20 cellular contexts compared by ENCODE assay signal in the genomic region with DNA sequence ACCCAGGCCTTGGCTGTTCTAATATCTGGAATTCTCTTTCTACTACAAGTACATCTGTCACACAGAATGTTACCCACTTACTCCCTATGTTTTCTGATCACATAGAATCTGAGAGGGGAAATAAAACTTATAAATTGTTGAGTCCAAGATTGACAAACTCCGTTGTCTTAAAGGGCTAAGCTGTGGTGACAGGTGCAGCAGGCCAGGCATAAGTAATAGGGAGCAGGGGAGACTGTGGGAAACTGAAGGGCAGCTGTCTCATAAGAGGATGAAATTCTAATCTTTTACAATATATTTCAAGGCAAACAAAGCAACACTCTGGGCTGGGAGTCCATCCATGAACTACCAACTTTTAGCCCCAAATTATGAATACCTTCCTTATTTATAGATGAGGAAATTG.
DNase-seq lines count a peak whose midpoint lies in the region; ATAC-seq and TF ChIP-seq lines count a peak whose summit lies in the region.
"Had no signal": no experiment of that assay in that cellular context is flagged by ENCODE, and none has a peak within 500 bp of the region (broad histone marks: within the 10 kb centered on the region; RNA-seq: fewer than 3 reads in every experiment).

No MANE protein-coding gene starts in this region.

- no peak for TF ChIP-seq POLR2A in suprapubic skin (IDR thresholded peaks at IDR 0.05)
- no peak for TF ChIP-seq POLR2A in breast epithelium (IDR thresholded peaks at IDR 0.05)

- no peaks in the 10 kb centered on the region for H3K27me3 Mint-ChIP-seq in activated T-cell treated with anti-CD3 and anti-CD28 coated beads, Interleukin-2, amount 50 U/mL, for 24 hours
- H3K27me3 Mint-ChIP-seq: CD4-positive, alpha-beta T cell had no signal

- TF ChIP-seq CTCF in suprapubic skin (IDR thresholded peaks at IDR 0.05) (no peak), breast epithelium (IDR thresholded peaks at IDR 0.05) (no peak), mammary epithelial cell (conservative IDR thresholded peaks at IDR 0.05 in 1 of 2, IDR thresholded peaks at IDR 0.05 in 1 of 2; ENCODE audit: extremely low read depth in 1 of 2, insufficient read depth in 1 of 2, low read depth in 1 of 2, low read length in 2 of 2) (no peak)

- H3K27me3 ChIP-seq in suprapubic skin (no peaks in the 10 kb centered on the region), breast epithelium (no peaks in the 10 kb centered on the region), mammary epithelial cell (ENCODE audit: insufficient read depth, low read length) (no peaks in the 10 kb centered on the region)
- H3K27me3 ChIP-seq: BE2C, BLaER1 had no signal

- H4K20me1 ChIP-seq in mammary epithelial cell (ENCODE audit: insufficient read depth, low read length) = no peaks in the 10 kb centered on the region
- H4K20me1 ChIP-seq: BLaER1 had no signal

- H2AFZ ChIP-seq in mammary epithelial cell (ENCODE audit: low read depth, low read length) = no peak overlapping the region

- H3K4me2 ChIP-seq in mammary epithelial cell (ENCODE audit: insufficient read depth, low read depth, low read length) = no peak overlapping the region
- H3K4me2 ChIP-seq: BLaER1 had no signal

- no peaks in the 10 kb centered on the region for H3K36me3 Mint-ChIP-seq in activated T-cell treated with anti-CD3 and anti-CD28 coated beads, Interleukin-2, amount 50 U/mL, for 24 hours (ENCODE audit: low read depth)
- H3K36me3 Mint-ChIP-seq: CD8-positive, alpha-beta T cell had no signal

- peaks cover 29% of the 10 kb centered on the region for H3K4me1 ChIP-seq in suprapubic skin
- no peaks in the 10 kb centered on the region for H3K4me1 ChIP-seq in breast epithelium
- peaks cover 12% of the 10 kb centered on the region for H3K4me1 ChIP-seq in mammary epithelial cell (ENCODE audit: insufficient read depth, low read length)
- H3K4me1 ChIP-seq: BE2C, Caco-2 had no signal

- no peak overlapping the region for H3K4me3 ChIP-seq in suprapubic skin
- no peak overlapping the region for H3K4me3 ChIP-seq in breast epithelium
- no peak overlapping the region for H3K4me3 ChIP-seq in mammary epithelial cell (replicated peaks in 1 of 3; ENCODE audit: insufficient read depth in 1 of 3, low read depth in 2 of 3, low read length in 3 of 3)
- H3K4me3 ChIP-seq: BLaER1, GM12878 had no signal

- H3K9ac ChIP-seq in mammary epithelial cell (ENCODE audit: insufficient read depth, low read length) = no peak overlapping the region
- H3K9ac ChIP-seq: BLaER1 had no signal

- no peak overlapping the region for H3K27ac Mint-ChIP-seq in activated T-cell treated with anti-CD3 and anti-CD28 coated beads, Interleukin-2, amount 50 U/mL, for 24 hours
- H3K27ac Mint-ChIP-seq: CD4-positive, alpha-beta T cell; CD8-positive, alpha-beta T cell had no signal

- H3K4me3 Mint-ChIP-seq in activated T-cell treated with anti-CD3 and anti-CD28 coated beads, Interleukin-2, amount 50 U/mL, for 24 hours = no peak overlapping the region
- H3K4me3 Mint-ChIP-seq: CD4-positive, alpha-beta T cell; CD8-positive, alpha-beta T cell had no signal

- BruUV-seq in mammary epithelial cell (replicated peaks; lab: Mats Ljungman, UMichigan) = no TSS peak

- ATAC-seq in HG03432 (IDR thresholded peaks at IDR 0.05; ENCODE audit: unreplicated experiment) = no peak
- ATAC-seq: CD8-positive, alpha-beta T cell; GM12878 had no signal

- H3K27ac ChIP-seq in suprapubic skin (peak overlapping the region; percentile 20), breast epithelium (no peak overlapping the region), mammary epithelial cell (ENCODE audit: insufficient read depth, low read depth, low read length) (no peak overlapping the region)
- H3K27ac ChIP-seq: BLaER1, C4-2B had no signal

- H3K4me1 Mint-ChIP-seq in activated T-cell treated with anti-CD3 and anti-CD28 coated beads, Interleukin-2, amount 50 U/mL, for 24 hours (ENCODE audit: low read depth) = peaks cover 24% of the 10 kb centered on the region

- CTCF ChIA-PET in mammary epithelial cell (lab: Charles Lee; ENCODE audit: low non-redundant PET) = no interaction called here

- H3K9me3 ChIP-seq in suprapubic skin (no peaks in the 10 kb centered on the region), breast epithelium (no peaks in the 10 kb centered on the region), mammary epithelial cell (replicated peaks; ENCODE audit: insufficient read depth, low read length) (no peaks in the 10 kb centered on the region)
- H3K9me3 ChIP-seq: BE2C, BLaER1, Caco-2 had no signal

- no peaks in the 10 kb centered on the region for H3K79me2 ChIP-seq in mammary epithelial cell (ENCODE audit: insufficient read depth, low read length)

- H3K36me3 ChIP-seq in suprapubic skin (no peaks in the 10 kb centered on the region), breast epithelium (no peaks in the 10 kb centered on the region), mammary epithelial cell (ENCODE audit: insufficient read depth, low read length) (no peaks in the 10 kb centered on the region)
- H3K36me3 ChIP-seq: BE2C, BLaER1 had no signal

- no peaks in the 10 kb centered on the region for H3K9me3 Mint-ChIP-seq in activated T-cell treated with anti-CD3 and anti-CD28 coated beads, Interleukin-2, amount 50 U/mL, for 24 hours
- H3K9me3 Mint-ChIP-seq: CD4-positive, alpha-beta T cell; CD8-positive, alpha-beta T cell had no signal

- WGBS in suprapubic skin = 84% methylated on average over 1 of the region's 1 CpG
- WGBS in mammary epithelial cell (ENCODE audit: low coverage, missing lambda C conversion rate) = 86% methylated on average over 1 of the region's 1 CpG

- intact Hi-C loops in breast epithelium (cut with DNase I; ENCODE audit: low total_unique reads) = no loop called here
- intact Hi-C loops in mammary epithelial cell (cut with micrococcal nuclease) = no loop called here

- dilution Hi-C loops in mammary epithelial cell (cut with HindIII; ENCODE audit: low sequenced_read_pairs) = no loop called here

- DNase-seq in NCI-H2171 (lab: John Stamatoyannopoulos, UW) = peak; percentile 39
- DNase-seq in NCI-H2171 treated with DMSO at 0.1 percent for 48 hours (lab: John Stamatoyannopoulos, UW) = peak; percentile 85
- peak; percentile 51 for DNase-seq in myocyte (ENCODE audit: low read depth)
- DNase-seq in suprapubic skin (ENCODE audit: low spot score in 2 of 2) = no peak
- DNase-seq in breast epithelium (ENCODE audit: low spot score in 2 of 2) = no peak
- DNase-seq in mammary epithelial cell = no peak
- DNase-seq in activated T-cell treated with anti-CD3 and anti-CD28 coated beads, Interleukin-2, amount 50 U/mL, for 24 hours = no peak
- DNase-seq: 8988T; ACHN; BE2C; Caco-2; Calu3; CD4-positive, alpha-beta T cell; CD8-positive, alpha-beta T cell; DMS79 treated with DMSO at 0.1 percent for 48 hours; GF-D8 had no signal

- no peak for TF ChIP-seq EP300 in suprapubic skin (IDR thresholded peaks at IDR 0.05)

- in situ Hi-C loops in mammary epithelial cell (cut with MboI; ENCODE audit: low sequenced_read_pairs in 2 of 2) = no loop called here

Comparison
In these comparisons a context has a peak if more than half of its experiments do, and no peak if none do; other contexts are left out.
1. DNase-seq: peak in NCI-H2171 (single experiment), NCI-H2171 treated with DMSO at 0.1 percent for 48 hours (single experiment) and myocyte (single experiment); none in suprapubic skin (0 of 2), breast epithelium (0 of 2), mammary epithelial cell (single experiment) and activated T-cell treated with anti-CD3 and anti-CD28 coated beads, Interleukin-2, amount 50 U/mL, for 24 hours (single experiment).